Comparison of ENCODE assay signal across 1 cellular context in genomic region chr1:154878371-154879355, GRCh38.
TF ChIP-seq lines count a peak whose summit lies in the region.

No MANE protein-coding gene starts in this region.

TF ChIP-seq in HepG2, 621 proteins besides CTCF, POLR2A, EP300 and RAD21 (continues in another document):
- TF ChIP-seq SRY (CRISPR knock-in tag; IDR thresholded peaks at IDR 0.05): no peak
- no peak for TF ChIP-seq CBX5 (CRISPR knock-in tag; IDR thresholded peaks at IDR 0.05; ENCODE audit: borderline replicate concordance)
- TF ChIP-seq NFAT5 (CRISPR knock-in tag; IDR thresholded peaks at IDR 0.05): no peak
- TF ChIP-seq ZBTB26 (CRISPR knock-in tag; IDR thresholded peaks at IDR 0.05; ENCODE audit: borderline replicate concordance): no peak
- TF ChIP-seq HOXA3 (CRISPR knock-in tag; IDR thresholded peaks at IDR 0.05): peak; percentile 27; the same call in 1 of the 2 replicates
- TF ChIP-seq ZBTB46 (CRISPR knock-in tag; IDR thresholded peaks at IDR 0.05; ENCODE audit: borderline replicate concordance): no peak
- TF ChIP-seq GPN1 (CRISPR knock-in tag; IDR thresholded peaks at IDR 0.05; ENCODE audit: borderline replicate concordance): no peak
- no peak for TF ChIP-seq ZFP82 (CRISPR knock-in tag; IDR thresholded peaks at IDR 0.05; ENCODE audit: borderline replicate concordance)
- no peak for TF ChIP-seq AKNA (CRISPR knock-in tag; IDR thresholded peaks at IDR 0.05; ENCODE audit: borderline replicate concordance)
- TF ChIP-seq ARNTL (CRISPR knock-in tag; IDR thresholded peaks at IDR 0.05): no peak
- peak; percentile 57; the same call in 1 of the 2 replicates for TF ChIP-seq ZNF788 (CRISPR knock-in tag; IDR thresholded peaks at IDR 0.05; ENCODE audit: borderline replicate concordance)
- no peak for TF ChIP-seq ZNF432 (CRISPR knock-in tag; IDR thresholded peaks at IDR 0.05; ENCODE audit: borderline replicate concordance)
- TF ChIP-seq CBX1 (IDR thresholded peaks at IDR 0.05; ENCODE audit: low read depth): no peak
- 0 out of 2 replicates have a peak, but pooled peaks have one; percentile 30 for TF ChIP-seq ZNF629 (CRISPR knock-in tag; conservative IDR thresholded peaks at IDR 0.05)
- TF ChIP-seq IKZF5 (CRISPR knock-in tag; IDR thresholded peaks at IDR 0.05): 0 out of 2 replicates have a peak, but pooled peaks have one; percentile 18
- no peak for TF ChIP-seq MEIS1 (CRISPR knock-in tag; IDR thresholded peaks at IDR 0.05; ENCODE audit: borderline replicate concordance)
- TF ChIP-seq FOXJ3 (CRISPR knock-in tag; IDR thresholded peaks at IDR 0.05; ENCODE audit: borderline replicate concordance): no peak
- no peak for TF ChIP-seq HHEX (CRISPR knock-in tag; IDR thresholded peaks at IDR 0.05)
- TF ChIP-seq THYN1 (CRISPR knock-in tag; IDR thresholded peaks at IDR 0.05; ENCODE audit: borderline replicate concordance, low read depth): no peak
- peak; percentile 38; the same call in 1 of the 2 replicates for TF ChIP-seq ERF (CRISPR knock-in tag; IDR thresholded peaks at IDR 0.05)
- no peak for TF ChIP-seq ATF3 (CRISPR knock-in tag; IDR thresholded peaks at IDR 0.05)
- TF ChIP-seq THAP9 (CRISPR knock-in tag; IDR thresholded peaks at IDR 0.05; ENCODE audit: borderline replicate concordance): peak; percentile 11; the same call in 1 of the 2 replicates
- no peak for TF ChIP-seq ZNF510 (CRISPR knock-in tag; IDR thresholded peaks at IDR 0.05; ENCODE audit: low read depth)
- no peak for TF ChIP-seq ZNF30 (CRISPR knock-in tag; IDR thresholded peaks at IDR 0.05)
- TF ChIP-seq ZBTB2 (CRISPR knock-in tag; IDR thresholded peaks at IDR 0.05; ENCODE audit: low read depth): no peak
- TF ChIP-seq NFATC3 (CRISPR knock-in tag; IDR thresholded peaks at IDR 0.05): no peak
- no peak for TF ChIP-seq ZNF800 (CRISPR knock-in tag; IDR thresholded peaks at IDR 0.05)
- TF ChIP-seq KMT2B (CRISPR knock-in tag; IDR thresholded peaks at IDR 0.05): no peak
- 0 out of 2 replicates have a peak, but pooled peaks have one; percentile 21 for TF ChIP-seq THAP11 (CRISPR knock-in tag; IDR thresholded peaks at IDR 0.05)
